1 cellular context compared by ENCODE assay signal in the genomic region with DNA sequence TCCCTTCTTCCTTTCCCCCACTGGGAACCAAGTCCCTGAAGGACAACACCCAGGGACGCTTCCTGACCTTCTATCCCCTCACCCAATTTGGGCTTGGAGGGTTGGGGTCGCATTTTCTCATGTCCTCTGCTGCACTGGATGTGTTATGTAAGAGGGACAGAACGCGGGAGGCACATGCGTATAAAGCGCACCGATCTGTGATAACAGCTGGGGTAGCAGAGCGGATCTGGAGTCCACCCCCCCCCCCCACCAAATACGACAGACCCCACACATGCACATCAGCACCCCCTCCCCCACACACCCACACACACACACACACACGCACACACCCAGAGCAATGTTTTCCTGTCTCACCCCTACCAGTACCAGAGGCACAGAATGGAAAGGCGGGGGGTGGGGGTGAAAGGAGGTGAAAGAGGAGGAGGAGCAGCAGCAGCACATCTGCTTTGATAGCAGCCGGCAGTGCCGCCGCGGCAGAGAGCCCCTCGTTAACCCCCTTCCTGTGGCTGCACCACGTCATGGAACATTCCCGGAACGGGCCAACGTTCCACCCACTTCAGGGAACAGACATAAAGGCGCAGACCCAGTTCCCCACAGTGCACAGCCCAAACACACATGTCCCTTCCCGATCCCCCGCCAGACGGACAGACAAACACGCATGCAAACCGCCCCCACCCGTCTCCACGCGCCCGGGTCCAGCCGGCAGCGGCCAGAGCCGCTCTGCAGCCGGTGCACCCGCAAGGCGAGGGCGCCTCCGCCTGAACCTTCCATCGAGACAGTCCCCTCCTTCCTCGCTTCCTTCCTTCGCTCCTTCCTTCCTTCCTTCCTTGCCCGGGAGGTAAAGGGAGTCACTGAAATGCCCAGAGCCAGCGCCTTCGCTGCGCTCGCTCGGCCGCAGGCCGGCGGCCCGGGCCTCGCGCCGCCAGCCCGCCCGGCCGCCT.
TF ChIP-seq lines count a peak whose summit lies in the region.

No MANE protein-coding gene starts in this region.

TF ChIP-seq in HEK293, 187 proteins besides CTCF, POLR2A, EP300 and RAD21 (continued from another document and continues in another):
- TF ChIP-seq, protein P1, sequence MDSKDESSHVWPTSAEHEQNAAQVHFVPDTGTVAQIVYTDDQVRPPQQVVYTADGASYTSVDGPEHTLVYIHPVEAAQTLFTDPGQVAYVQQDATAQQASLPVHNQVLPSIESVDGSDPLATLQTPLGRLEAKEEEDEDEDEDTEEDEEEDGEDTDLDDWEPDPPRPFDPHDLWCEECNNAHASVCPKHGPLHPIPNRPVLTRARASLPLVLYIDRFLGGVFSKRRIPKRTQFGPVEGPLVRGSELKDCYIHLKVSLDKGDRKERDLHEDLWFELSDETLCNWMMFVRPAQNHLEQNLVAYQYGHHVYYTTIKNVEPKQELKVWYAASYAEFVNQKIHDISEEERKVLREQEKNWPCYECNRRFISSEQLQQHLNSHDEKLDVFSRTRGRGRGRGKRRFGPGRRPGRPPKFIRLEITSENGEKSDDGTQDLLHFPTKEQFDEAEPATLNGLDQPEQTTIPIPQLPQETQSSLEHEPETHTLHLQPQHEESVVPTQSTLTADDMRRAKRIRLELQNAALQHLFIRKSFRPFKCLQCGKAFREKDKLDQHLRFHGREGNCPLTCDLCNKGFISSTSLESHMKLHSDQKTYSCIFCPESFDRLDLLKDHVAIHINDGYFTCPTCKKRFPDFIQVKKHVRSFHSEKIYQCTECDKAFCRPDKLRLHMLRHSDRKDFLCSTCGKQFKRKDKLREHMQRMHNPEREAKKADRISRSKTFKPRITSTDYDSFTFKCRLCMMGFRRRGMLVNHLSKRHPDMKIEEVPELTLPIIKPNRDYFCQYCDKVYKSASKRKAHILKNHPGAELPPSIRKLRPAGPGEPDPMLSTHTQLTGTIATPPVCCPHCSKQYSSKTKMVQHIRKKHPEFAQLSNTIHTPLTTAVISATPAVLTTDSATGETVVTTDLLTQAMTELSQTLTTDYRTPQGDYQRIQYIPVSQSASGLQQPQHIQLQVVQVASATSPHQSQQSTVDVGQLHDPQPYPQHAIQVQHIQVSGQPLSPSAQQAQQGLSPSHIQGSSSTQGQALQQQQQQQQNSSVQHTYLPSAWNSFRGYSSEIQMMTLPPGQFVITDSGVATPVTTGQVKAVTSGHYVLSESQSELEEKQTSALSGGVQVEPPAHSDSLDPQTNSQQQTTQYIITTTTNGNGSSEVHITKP (tag by site-specific recombination; IDR thresholded peaks at IDR 0.05): peak; percentile 98
- TF ChIP-seq, protein P2, sequence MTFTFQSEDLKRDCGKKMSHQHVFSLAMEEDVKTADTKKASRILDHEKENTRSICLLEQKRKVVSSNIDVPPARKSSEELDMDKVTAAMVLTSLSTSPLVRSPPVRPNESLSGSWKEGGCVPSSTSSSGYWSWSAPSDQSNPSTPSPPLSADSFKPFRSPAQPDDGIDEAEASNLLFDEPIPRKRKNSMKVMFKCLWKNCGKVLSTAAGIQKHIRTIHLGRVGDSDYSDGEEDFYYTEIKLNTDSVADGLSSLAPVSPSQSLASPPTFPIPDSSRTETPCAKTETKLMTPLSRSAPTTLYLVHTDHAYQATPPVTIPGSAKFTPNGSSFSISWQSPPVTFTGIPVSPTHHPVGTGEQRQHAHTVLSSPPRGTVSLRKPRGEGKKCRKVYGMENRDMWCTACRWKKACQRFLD (tag by site-specific recombination; IDR thresholded peaks at IDR 0.05): no peak
- TF ChIP-seq ZNF416 (tag by site-specific recombination; IDR thresholded peaks at IDR 0.05) (no peak), MYNN (tag by site-specific recombination; IDR thresholded peaks at IDR 0.05; ENCODE audit: borderline replicate concordance) (0 out of 2 replicates have a peak, but pooled peaks have one; percentile 33), OVOL3 (tag by site-specific recombination; IDR thresholded peaks at IDR 0.05) (no peak), ZBTB17 (tag by site-specific recombination; IDR thresholded peaks at IDR 0.05) (peak; percentile 57; the same call in 1 of the 2 replicates), ZBTB20 (tag by site-specific recombination; IDR thresholded peaks at IDR 0.05) (peak; percentile 88), OSR2 (tag by site-specific recombination; IDR thresholded peaks at IDR 0.05) (peak; percentile 34; the same call in 1 of the 2 replicates), ZNF214 (tag by site-specific recombination; IDR thresholded peaks at IDR 0.05; ENCODE audit: borderline replicate concordance) (no peak), ZIC2 (tag by site-specific recombination; IDR thresholded peaks at IDR 0.05) (peak; percentile 60), SP3 (tag by site-specific recombination; IDR thresholded peaks at IDR 0.05) (peak; percentile 46; the same call in 1 of the 2 replicates)
- TF ChIP-seq, protein P3, sequence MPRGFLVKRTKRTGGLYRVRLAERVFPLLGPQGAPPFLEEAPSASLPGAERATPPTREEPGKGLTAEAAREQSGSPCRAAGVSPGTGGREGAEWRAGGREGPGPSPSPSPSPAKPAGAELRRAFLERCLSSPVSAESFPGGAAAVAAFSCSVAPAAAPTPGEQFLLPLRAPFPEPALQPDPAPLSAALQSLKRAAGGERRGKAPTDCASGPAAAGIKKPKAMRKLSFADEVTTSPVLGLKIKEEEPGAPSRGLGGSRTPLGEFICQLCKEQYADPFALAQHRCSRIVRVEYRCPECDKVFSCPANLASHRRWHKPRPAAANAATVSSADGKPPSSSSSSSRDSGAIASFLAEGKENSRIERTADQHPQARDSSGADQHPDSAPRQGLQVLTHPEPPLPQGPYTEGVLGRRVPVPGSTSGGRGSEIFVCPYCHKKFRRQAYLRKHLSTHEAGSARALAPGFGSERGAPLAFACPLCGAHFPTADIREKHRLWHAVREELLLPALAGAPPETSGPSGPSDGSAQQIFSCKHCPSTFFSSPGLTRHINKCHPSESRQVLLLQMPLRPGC (tag by site-specific recombination; IDR thresholded peaks at IDR 0.05): 0 out of 2 replicates have a peak, but pooled peaks have one; percentile 15
- TF ChIP-seq, protein P4, sequence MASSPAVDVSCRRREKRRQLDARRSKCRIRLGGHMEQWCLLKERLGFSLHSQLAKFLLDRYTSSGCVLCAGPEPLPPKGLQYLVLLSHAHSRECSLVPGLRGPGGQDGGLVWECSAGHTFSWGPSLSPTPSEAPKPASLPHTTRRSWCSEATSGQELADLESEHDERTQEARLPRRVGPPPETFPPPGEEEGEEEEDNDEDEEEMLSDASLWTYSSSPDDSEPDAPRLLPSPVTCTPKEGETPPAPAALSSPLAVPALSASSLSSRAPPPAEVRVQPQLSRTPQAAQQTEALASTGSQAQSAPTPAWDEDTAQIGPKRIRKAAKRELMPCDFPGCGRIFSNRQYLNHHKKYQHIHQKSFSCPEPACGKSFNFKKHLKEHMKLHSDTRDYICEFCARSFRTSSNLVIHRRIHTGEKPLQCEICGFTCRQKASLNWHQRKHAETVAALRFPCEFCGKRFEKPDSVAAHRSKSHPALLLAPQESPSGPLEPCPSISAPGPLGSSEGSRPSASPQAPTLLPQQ (tag by site-specific recombination; IDR thresholded peaks at IDR 0.05): peak; percentile 74; the same call in 1 of the 2 replicates
- TF ChIP-seq, protein P5, sequence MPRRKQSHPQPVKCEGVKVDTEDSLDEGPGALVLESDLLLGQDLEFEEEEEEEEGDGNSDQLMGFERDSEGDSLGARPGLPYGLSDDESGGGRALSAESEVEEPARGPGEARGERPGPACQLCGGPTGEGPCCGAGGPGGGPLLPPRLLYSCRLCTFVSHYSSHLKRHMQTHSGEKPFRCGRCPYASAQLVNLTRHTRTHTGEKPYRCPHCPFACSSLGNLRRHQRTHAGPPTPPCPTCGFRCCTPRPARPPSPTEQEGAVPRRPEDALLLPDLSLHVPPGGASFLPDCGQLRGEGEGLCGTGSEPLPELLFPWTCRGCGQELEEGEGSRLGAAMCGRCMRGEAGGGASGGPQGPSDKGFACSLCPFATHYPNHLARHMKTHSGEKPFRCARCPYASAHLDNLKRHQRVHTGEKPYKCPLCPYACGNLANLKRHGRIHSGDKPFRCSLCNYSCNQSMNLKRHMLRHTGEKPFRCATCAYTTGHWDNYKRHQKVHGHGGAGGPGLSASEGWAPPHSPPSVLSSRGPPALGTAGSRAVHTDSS (tag by site-specific recombination; IDR thresholded peaks at IDR 0.05): no peak; the same call in 1 of the 2 replicates
- TF ChIP-seq, protein P6, sequence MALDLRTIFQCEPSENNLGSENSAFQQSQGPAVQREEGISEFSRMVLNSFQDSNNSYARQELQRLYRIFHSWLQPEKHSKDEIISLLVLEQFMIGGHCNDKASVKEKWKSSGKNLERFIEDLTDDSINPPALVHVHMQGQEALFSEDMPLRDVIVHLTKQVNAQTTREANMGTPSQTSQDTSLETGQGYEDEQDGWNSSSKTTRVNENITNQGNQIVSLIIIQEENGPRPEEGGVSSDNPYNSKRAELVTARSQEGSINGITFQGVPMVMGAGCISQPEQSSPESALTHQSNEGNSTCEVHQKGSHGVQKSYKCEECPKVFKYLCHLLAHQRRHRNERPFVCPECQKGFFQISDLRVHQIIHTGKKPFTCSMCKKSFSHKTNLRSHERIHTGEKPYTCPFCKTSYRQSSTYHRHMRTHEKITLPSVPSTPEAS (tag by site-specific recombination; IDR thresholded peaks at IDR 0.05): peak; percentile 83
- TF ChIP-seq, protein P7, sequence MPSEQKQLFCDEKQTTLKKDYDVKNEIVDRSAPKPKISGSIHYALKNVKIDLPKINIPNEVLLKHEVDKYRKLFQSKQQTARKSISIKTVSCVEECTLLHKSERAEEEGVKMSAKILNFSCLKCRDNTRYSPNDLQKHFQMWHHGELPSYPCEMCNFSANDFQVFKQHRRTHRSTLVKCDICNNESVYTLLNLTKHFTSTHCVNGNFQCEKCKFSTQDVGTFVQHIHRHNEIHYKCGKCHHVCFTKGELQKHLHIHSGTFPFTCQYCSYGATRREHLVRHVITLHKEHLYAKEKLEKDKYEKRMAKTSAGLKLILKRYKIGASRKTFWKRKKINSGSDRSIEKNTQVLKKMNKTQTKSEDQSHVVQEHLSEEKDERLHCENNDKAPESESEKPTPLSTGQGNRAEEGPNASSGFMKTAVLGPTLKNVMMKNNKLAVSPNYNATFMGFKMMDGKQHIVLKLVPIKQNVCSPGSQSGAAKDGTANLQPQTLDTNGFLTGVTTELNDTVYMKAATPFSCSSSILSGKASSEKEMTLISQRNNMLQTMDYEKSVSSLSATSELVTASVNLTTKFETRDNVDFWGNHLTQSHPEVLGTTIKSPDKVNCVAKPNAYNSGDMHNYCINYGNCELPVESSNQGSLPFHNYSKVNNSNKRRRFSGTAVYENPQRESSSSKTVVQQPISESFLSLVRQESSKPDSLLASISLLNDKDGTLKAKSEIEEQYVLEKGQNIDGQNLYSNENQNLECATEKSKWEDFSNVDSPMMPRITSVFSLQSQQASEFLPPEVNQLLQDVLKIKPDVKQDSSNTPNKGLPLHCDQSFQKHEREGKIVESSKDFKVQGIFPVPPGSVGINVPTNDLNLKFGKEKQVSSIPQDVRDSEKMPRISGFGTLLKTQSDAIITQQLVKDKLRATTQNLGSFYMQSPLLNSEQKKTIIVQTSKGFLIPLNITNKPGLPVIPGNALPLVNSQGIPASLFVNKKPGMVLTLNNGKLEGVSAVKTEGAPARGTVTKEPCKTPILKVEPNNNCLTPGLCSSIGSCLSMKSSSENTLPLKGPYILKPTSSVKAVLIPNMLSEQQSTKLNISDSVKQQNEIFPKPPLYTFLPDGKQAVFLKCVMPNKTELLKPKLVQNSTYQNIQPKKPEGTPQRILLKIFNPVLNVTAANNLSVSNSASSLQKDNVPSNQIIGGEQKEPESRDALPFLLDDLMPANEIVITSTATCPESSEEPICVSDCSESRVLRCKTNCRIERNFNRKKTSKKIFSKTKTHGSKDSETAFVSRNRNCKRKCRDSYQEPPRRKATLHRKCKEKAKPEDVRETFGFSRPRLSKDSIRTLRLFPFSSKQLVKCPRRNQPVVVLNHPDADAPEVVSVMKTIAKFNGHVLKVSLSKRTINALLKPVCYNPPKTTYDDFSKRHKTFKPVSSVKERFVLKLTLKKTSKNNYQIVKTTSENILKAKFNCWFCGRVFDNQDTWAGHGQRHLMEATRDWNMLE (tag by site-specific recombination; conservative IDR thresholded peaks at IDR 0.05; ENCODE audit: low read depth): 0 out of 2 replicates have a peak, but pooled peaks have one; percentile 19
- TF ChIP-seq, protein P8, sequence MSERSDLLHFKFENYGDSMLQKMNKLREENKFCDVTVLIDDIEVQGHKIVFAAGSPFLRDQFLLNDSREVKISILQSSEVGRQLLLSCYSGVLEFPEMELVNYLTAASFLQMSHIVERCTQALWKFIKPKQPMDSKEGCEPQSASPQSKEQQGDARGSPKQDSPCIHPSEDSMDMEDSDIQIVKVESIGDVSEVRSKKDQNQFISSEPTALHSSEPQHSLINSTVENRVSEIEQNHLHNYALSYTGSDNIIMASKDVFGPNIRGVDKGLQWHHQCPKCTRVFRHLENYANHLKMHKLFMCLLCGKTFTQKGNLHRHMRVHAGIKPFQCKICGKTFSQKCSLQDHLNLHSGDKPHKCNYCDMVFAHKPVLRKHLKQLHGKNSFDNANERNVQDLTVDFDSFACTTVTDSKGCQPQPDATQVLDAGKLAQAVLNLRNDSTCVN (tag by site-specific recombination; optimal IDR thresholded peaks at IDR 0.05): peak; percentile 78
- TF ChIP-seq, protein P9, sequence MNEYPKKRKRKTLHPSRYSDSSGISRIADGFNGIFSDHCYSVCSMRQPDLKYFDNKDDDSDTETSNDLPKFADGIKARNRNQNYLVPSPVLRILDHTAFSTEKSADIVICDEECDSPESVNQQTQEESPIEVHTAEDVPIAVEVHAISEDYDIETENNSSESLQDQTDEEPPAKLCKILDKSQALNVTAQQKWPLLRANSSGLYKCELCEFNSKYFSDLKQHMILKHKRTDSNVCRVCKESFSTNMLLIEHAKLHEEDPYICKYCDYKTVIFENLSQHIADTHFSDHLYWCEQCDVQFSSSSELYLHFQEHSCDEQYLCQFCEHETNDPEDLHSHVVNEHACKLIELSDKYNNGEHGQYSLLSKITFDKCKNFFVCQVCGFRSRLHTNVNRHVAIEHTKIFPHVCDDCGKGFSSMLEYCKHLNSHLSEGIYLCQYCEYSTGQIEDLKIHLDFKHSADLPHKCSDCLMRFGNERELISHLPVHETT (tag by site-specific recombination; IDR thresholded peaks at IDR 0.05): no peak
- TF ChIP-seq, protein P10, sequence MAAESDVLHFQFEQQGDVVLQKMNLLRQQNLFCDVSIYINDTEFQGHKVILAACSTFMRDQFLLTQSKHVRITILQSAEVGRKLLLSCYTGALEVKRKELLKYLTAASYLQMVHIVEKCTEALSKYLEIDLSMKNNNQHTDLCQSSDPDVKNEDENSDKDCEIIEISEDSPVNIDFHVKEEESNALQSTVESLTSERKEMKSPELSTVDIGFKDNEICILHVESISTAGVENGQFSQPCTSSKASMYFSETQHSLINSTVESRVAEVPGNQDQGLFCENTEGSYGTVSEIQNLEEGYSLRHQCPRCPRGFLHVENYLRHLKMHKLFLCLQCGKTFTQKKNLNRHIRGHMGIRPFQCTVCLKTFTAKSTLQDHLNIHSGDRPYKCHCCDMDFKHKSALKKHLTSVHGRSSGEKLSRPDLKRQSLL (tag by site-specific recombination; IDR thresholded peaks at IDR 0.05): no peak; the same call in 1 of the 2 replicates
- TF ChIP-seq, protein P11, sequence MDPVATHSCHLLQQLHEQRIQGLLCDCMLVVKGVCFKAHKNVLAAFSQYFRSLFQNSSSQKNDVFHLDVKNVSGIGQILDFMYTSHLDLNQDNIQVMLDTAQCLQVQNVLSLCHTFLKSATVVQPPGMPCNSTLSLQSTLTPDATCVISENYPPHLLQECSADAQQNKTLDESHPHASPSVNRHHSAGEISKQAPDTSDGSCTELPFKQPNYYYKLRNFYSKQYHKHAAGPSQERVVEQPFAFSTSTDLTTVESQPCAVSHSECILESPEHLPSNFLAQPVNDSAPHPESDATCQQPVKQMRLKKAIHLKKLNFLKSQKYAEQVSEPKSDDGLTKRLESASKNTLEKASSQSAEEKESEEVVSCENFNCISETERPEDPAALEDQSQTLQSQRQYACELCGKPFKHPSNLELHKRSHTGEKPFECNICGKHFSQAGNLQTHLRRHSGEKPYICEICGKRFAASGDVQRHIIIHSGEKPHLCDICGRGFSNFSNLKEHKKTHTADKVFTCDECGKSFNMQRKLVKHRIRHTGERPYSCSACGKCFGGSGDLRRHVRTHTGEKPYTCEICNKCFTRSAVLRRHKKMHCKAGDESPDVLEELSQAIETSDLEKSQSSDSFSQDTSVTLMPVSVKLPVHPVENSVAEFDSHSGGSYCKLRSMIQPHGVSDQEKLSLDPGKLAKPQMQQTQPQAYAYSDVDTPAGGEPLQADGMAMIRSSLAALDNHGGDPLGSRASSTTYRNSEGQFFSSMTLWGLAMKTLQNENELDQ (tag by site-specific recombination; IDR thresholded peaks at IDR 0.05; ENCODE audit: low read depth): no peak
